In genomic region chr1:109786531-109787021, GRCh38 we compare ENCODE assay signal across 12 cellular contexts. TPM values are rescaled to one million over a fixed set of nuclear protein-coding genes. Genes with fewer than 3 reads are reported as not detected.
A peak's percentile ranks its signal among the peaks of the same experiment; 100 is the strongest.
DNase-seq lines count a peak whose midpoint lies in the region; ATAC-seq, FAIRE-seq and TF ChIP-seq lines count a peak whose summit lies in the region.
"Had no signal": no experiment of that assay in that cellular context is flagged by ENCODE, and none has a peak within 500 bp of the region (broad histone marks: within the 10 kb centered on the region; RNA-seq: fewer than 3 reads in every experiment).

No MANE protein-coding gene starts in this region.

- peaks cover 0 to 6% (median 2%) of the 10 kb centered on the region in 4 experiments; a peak in 5 of 7 replicates for H3K4me1 ChIP-seq in H1 (replicated peaks in 1 of 4; ENCODE audit: control insufficient read depth in 3 of 4, insufficient read depth in 4 of 4, low read length in 3 of 4)
- H3K4me1 ChIP-seq in osteoblast (ENCODE audit: insufficient read depth, low read length): peaks cover 28% of the 10 kb centered on the region

- no peak overlapping the region for H2AK5ac ChIP-seq in H1 (ENCODE audit: low read depth, low read length)

- CTCF ChIA-PET in H1 (lab: Charles Lee; ENCODE audit: partially characterized antibody): interaction anchor here (0.9 to 27.2 kb wide), 6 partner anchors 11 to 225 kb away, joined by 3 to 700 read pairs (median 19); partner anchors contain the start of gene AHCYL1

- H2BK15ac ChIP-seq in H1 (ENCODE audit: low read length): no peak overlapping the region

- H3K9me3 ChIP-seq in H1 (ENCODE audit: insufficient read depth in 2 of 2, low read depth in 1 of 2, low read length in 1 of 2) (no peaks in the 10 kb centered on the region), osteoblast (ENCODE audit: low read depth, low read length) (no peaks in the 10 kb centered on the region)
- H3K9me3 ChIP-seq: tibial nerve had no signal

- no peak overlapping the region for H3K56ac ChIP-seq in H1 (replicated peaks; ENCODE audit: insufficient read length, low read depth, low read length)

- FAIRE-seq in H1 (lab: Jason Lieb, UNC): no peak
- FAIRE-seq: GM18507 had no signal

- H3K4me2 ChIP-seq in H1 (ENCODE audit: insufficient read depth in 1 of 2, low read depth in 2 of 2, low read length in 2 of 2) (no peak overlapping the region), osteoblast (ENCODE audit: insufficient read depth, low read length) (no peak overlapping the region)

- no peaks in the 10 kb centered on the region for H3K79me1 ChIP-seq in H1 (ENCODE audit: low read depth, low read length)

- H3K36me3 ChIP-seq in H1 (ENCODE audit: control insufficient read depth in 2 of 4, insufficient read depth in 4 of 4, low read length in 3 of 4): no peaks in the 10 kb centered on the region
- no peaks in the 10 kb centered on the region for H3K36me3 ChIP-seq in osteoblast (ENCODE audit: insufficient read depth, low read length)
- H3K36me3 ChIP-seq: tibial nerve had no signal

- H2BK12ac ChIP-seq in H1 (ENCODE audit: low read depth, low read length): no peak overlapping the region

- POLR2A ChIA-PET in H1 (lab: Charles Lee; ENCODE audit: partially characterized antibody): interaction anchor here (0.8 to 0.9 kb wide), 2 partner anchors 198 to 199 kb away, joined by 3 to 4 read pairs; partner anchors contain the start of gene AHCYL1

- H4K20me1 ChIP-seq in H1 (replicated peaks in 1 of 2; ENCODE audit: control insufficient read depth in 1 of 2, insufficient read depth in 2 of 2, low read length in 2 of 2) (no peaks in the 10 kb centered on the region), osteoblast (ENCODE audit: insufficient read depth, low read length) (no peaks in the 10 kb centered on the region)

- no peak overlapping the region for H3K4ac ChIP-seq in H1 (replicated peaks; ENCODE audit: insufficient read length, low read depth, low read length)

- H3K4me3 ChIP-seq in H1 (ENCODE audit: extremely low read depth in 1 of 4, insufficient read depth in 2 of 4, low read depth in 3 of 4, low read length in 4 of 4) (no peak overlapping the region), osteoblast (ENCODE audit: insufficient read depth, low read length) (no peak overlapping the region)
- H3K4me3 ChIP-seq: SK-N-MC, tibial nerve had no signal

- H3K14ac ChIP-seq in H1 (ENCODE audit: insufficient read length): no peak overlapping the region

- no peak overlapping the region for H3K18ac ChIP-seq in H1 (ENCODE audit: extremely low read depth, low read length)

- H3K23me2 ChIP-seq in H1 (ENCODE audit: low read depth, low read length): no peaks in the 10 kb centered on the region; the same call in 1 of the 2 replicates

- no peaks in the 10 kb centered on the region for H3K79me2 ChIP-seq in H1 (ENCODE audit: control insufficient read depth in 1 of 2, insufficient read depth in 2 of 2, low read length in 2 of 2)
- no peaks in the 10 kb centered on the region for H3K79me2 ChIP-seq in osteoblast (ENCODE audit: insufficient read depth, low read length)

- H3K27ac ChIP-seq in H1 (ENCODE audit: low read depth, low read length) (no peak overlapping the region), osteoblast (ENCODE audit: low read depth, low read length) (no peak overlapping the region)
- H3K27ac ChIP-seq: SK-N-MC had no signal

- no peak for ATAC-seq in GM19467 (IDR thresholded peaks at IDR 0.05; ENCODE audit: unreplicated experiment)
- ATAC-seq in HG03439 (IDR thresholded peaks at IDR 0.05; ENCODE audit: unreplicated experiment): no peak

- no peak for TF ChIP-seq POLR2A in H1 (IDR thresholded peaks at IDR 0.05; ENCODE audit: control extremely low read depth in 1 of 2, low read depth in 2 of 2, low read length in 2 of 2)

- H4K91ac ChIP-seq in H1 (replicated peaks; ENCODE audit: insufficient read length, low read length): no peak overlapping the region

- peak overlapping the region; percentile 62; the same call in 1 of the 2 replicates for H4K8ac ChIP-seq in H1 (ENCODE audit: extremely low read depth, insufficient read depth, low read length)

- H3K23ac ChIP-seq in H1 (ENCODE audit: insufficient read length): no peak overlapping the region

- no peak for TF ChIP-seq EP300 in H1 (IDR thresholded peaks at IDR 0.05; ENCODE audit: borderline replicate concordance in 1 of 2, low read depth in 2 of 2, low read length in 2 of 2)

- no peak overlapping the region for H3K9ac ChIP-seq in H1 (replicated peaks in 1 of 4; ENCODE audit: extremely low read depth in 1 of 4, low read depth in 3 of 4, low read length in 3 of 4)

- TF ChIP-seq CTCF in H1 (IDR thresholded peaks at IDR 0.05; ENCODE audit: control extremely low read depth in 1 of 3, insufficient read depth in 1 of 3, low read depth in 1 of 3, low read length in 3 of 3): no peak
- no peak for TF ChIP-seq CTCF in osteoblast (IDR thresholded peaks at IDR 0.05; ENCODE audit: extremely low read depth, low read depth, low read length)

- no peak overlapping the region for H2BK120ac ChIP-seq in H1 (replicated peaks; ENCODE audit: low read depth, low read length)

- no peak overlapping the region for H4K5ac ChIP-seq in H1 (ENCODE audit: insufficient read length, low read depth, low read length)

- DNase-seq in Daoy (ENCODE audit: low read depth): peak; percentile 49
- peak; percentile 72 for DNase-seq in M059J (ENCODE audit: low read depth)
- DNase-seq in H1 (ENCODE audit: low read depth in 1 of 2, low spot score in 2 of 2): no peak
- DNase-seq in osteoblast (ENCODE audit: insufficient read length, low spot score, missing footprints): peak; percentile 84
- DNase-seq in activated gamma-delta T cell treated with Interleukin-2 at 50 U/mL for 16 hours: no peak
- DNase-seq: activated CD4-positive, alpha-beta T cell treated with anti-CD3 and anti-CD28 coated beads, Interleukin-2, amount 50 U/mL, for 4 hours; DMS79 had no signal

- no peak overlapping the region for H2BK5ac ChIP-seq in H1 (ENCODE audit: low read depth, low read length)

- no peak for TF ChIP-seq RAD21 in H1 (IDR thresholded peaks at IDR 0.05 in 1 of 2, conservative IDR thresholded peaks at IDR 0.05 in 1 of 2; ENCODE audit: low read depth in 2 of 2, low read length in 2 of 2)

- H3K27me3 ChIP-seq in H1 (replicated peaks in 1 of 4; ENCODE audit: control insufficient read depth in 3 of 4, extremely low read depth in 1 of 4, insufficient read depth in 3 of 4, low read length in 3 of 4): no peaks in the 10 kb centered on the region
- H3K27me3 ChIP-seq in osteoblast (ENCODE audit: insufficient read depth, low read length): no peaks in the 10 kb centered on the region
- H3K27me3 ChIP-seq: tibial nerve had no signal

- no peak overlapping the region for H2AFZ ChIP-seq in H1 (ENCODE audit: low read length)
- no peak overlapping the region for H2AFZ ChIP-seq in osteoblast (ENCODE audit: low read length)

- H2BK20ac ChIP-seq in H1 (ENCODE audit: low read length): no peak overlapping the region

- 86% methylated on average over 6 of the region's 6 CpGs; no CpG with 5 or more reads in 1 of the 2 experiments for WGBS in H1 (ENCODE audit: extremely low coverage in 1 of 2, insufficient coverage in 1 of 2, insufficient read length in 1 of 2, insufficient replicate concordance in 2 of 2, low coverage in 1 of 2, low lambda C conversion rate in 2 of 2, missing lambda C conversion rate in 1 of 2), 2 experiments

TF ChIP-seq in H1, 55 proteins besides CTCF, POLR2A, EP300 and RAD21 (continues in another document):
- no peak for TF ChIP-seq BRCA1 (IDR thresholded peaks at IDR 0.05; ENCODE audit: low read depth, low read length)
- TF ChIP-seq EGR1 (IDR thresholded peaks at IDR 0.05; ENCODE audit: borderline replicate concordance, low read depth, low read length): no peak
- TF ChIP-seq BACH1 (IDR thresholded peaks at IDR 0.05; ENCODE audit: low read length): no peak
- TF ChIP-seq SP4 (IDR thresholded peaks at IDR 0.05; ENCODE audit: low read length): no peak
- TF ChIP-seq SRF (IDR thresholded peaks at IDR 0.05; ENCODE audit: low read depth, low read length): no peak
- TF ChIP-seq GABPA (IDR thresholded peaks at IDR 0.05; ENCODE audit: borderline replicate concordance, insufficient read depth, low read length): no peak
- TF ChIP-seq GTF2F1 (IDR thresholded peaks at IDR 0.05; ENCODE audit: borderline replicate concordance, low read depth, low read length): no peak
- no peak for TF ChIP-seq POU5F1 (IDR thresholded peaks at IDR 0.05; ENCODE audit: low read depth, low read length)
- TF ChIP-seq CHD2 (IDR thresholded peaks at IDR 0.05; ENCODE audit: low read length): no peak

RNA-seq across cellular contexts. Expression of gene EPS8L3, which starts 22.9 kb away (rescaled TPM):
- not detected in 2 replicates for total RNA-seq in Daoy (2014; rRNA removed; shearing (Covaris generic))
- total RNA-seq in M059J (2014; rRNA removed; shearing (Covaris generic)): not detected in 2 replicates
- total RNA-seq in H1 (2021; fragmentation: NEBNext Ultra II Directional; extraction: Animal tissue kit (Norgen Biotek cat#: 25700)): not detected in 2 replicates
- polyA plus RNA-seq in H1 (2011; rRNA removed): not detected in 2 replicates
- 0.09 TPM for polyA plus RNA-seq in H1 (2011; cell fraction: cytosol; rRNA removed)
- not detected for polyA plus RNA-seq in H1 (2011; cell fraction: nucleus; rRNA removed)
- polyA plus RNA-seq in H1 (2012, experiment 1 of 2): not detected in 4 replicates
- not detected for polyA plus RNA-seq in H1 (2012, experiment 2 of 2)
- not detected for polyA plus RNA-seq in H1 (2013, experiment 1 of 2)
- not detected for polyA plus RNA-seq in H1 (2013, experiment 2 of 2)
- polyA minus RNA-seq in H1 (2011; rRNA and poly(A)+ RNA removed): not detected in 2 replicates
- not detected for polyA minus RNA-seq in H1 (2011; cell fraction: cytosol; rRNA and poly(A)+ RNA removed)
- not detected for polyA minus RNA-seq in H1 (2011; cell fraction: nucleus; rRNA and poly(A)+ RNA removed)
- not detected in 2 replicates for total RNA-seq in osteoblast
- total RNA-seq: tibial nerve had no signal

RNA-seq across cellular contexts. Expression of gene GSTM3, which starts 45.7 kb away (rescaled TPM):
- 194 and 206 TPM in 2 replicates for total RNA-seq in Daoy (2014; rRNA removed; shearing (Covaris generic))
- 159 and 216 TPM in 2 replicates for total RNA-seq in M059J (2014; rRNA removed; shearing (Covaris generic))
- total RNA-seq in H1 (2021; fragmentation: NEBNext Ultra II Directional; extraction: Animal tissue kit (Norgen Biotek cat#: 25700)): 2.2 and 4.3 TPM in 2 replicates
- 3.0 and 5.1 TPM in 2 replicates for polyA plus RNA-seq in H1 (2011; rRNA removed)
- 6.3 TPM for polyA plus RNA-seq in H1 (2011; cell fraction: cytosol; rRNA removed)
- polyA plus RNA-seq in H1 (2011; cell fraction: nucleus; rRNA removed): 2.9 TPM
- 4.2 to 7.7 TPM (median 6.0 TPM) in 4 replicates for polyA plus RNA-seq in H1 (2012, experiment 1 of 2)
- polyA plus RNA-seq in H1 (2012, experiment 2 of 2): 2.0 TPM
- 4.0 TPM for polyA plus RNA-seq in H1 (2013, experiment 1 of 2)
- 5.0 TPM for polyA plus RNA-seq in H1 (2013, experiment 2 of 2)
- 7.7 and 11.4 TPM in 2 replicates for polyA minus RNA-seq in H1 (2011; rRNA and poly(A)+ RNA removed)
- polyA minus RNA-seq in H1 (2011; cell fraction: cytosol; rRNA and poly(A)+ RNA removed): 4.3 TPM
- 5.0 TPM for polyA minus RNA-seq in H1 (2011; cell fraction: nucleus; rRNA and poly(A)+ RNA removed)
- total RNA-seq in osteoblast: 49.9 and 50.1 TPM in 2 replicates

Comparison
In these comparisons a context has a peak if more than half of its experiments do, and no peak if none do; other contexts are left out.
1. DNase-seq: peak in Daoy (single experiment), M059J (single experiment) and osteoblast (single experiment); none in H1 (0 of 2) and activated gamma-delta T cell treated with Interleukin-2 at 50 U/mL for 16 hours (single experiment).